Comparison of ENCODE assay signal across 27 cellular contexts in genomic region chr11:117478126-117478856, GRCh38.
"Had no signal": no experiment of that assay in that cellular context is flagged by ENCODE, and none has a peak within 500 bp of the region (broad histone marks: within the 10 kb centered on the region; RNA-seq: fewer than 3 reads in every experiment).

No MANE protein-coding gene starts in this region.

- H3K79me2 ChIP-seq: parathyroid adenoma had no signal

- H3K36me3 ChIP-seq: breast epithelium, stomach, thyroid gland had no signal

- H3K9ac ChIP-seq: parathyroid adenoma had no signal

- DNase-seq: activated CD4-positive, alpha-beta memory T cell treated with anti-CD3 and anti-CD28 coated beads, Interleukin-2, amount 10 ng/mL, durations not matched to agents 7 days and 5 days; activated CD4-positive, alpha-beta T cell treated with anti-CD3 and anti-CD28 coated beads for 1 hour; activated CD4-positive, alpha-beta T cell treated with anti-CD3 and anti-CD28 coated beads, Interleukin-2, amount 10 ng/mL, durations not matched to agents 7 days and 5 days; activated CD8-positive, alpha-beta memory T cell treated with anti-CD3 and anti-CD28 coated beads, Interleukin-2, amount 50 U/mL, for 48 hours; activated gamma-delta T cell; activated naive CD4-positive, alpha-beta T cell treated with anti-CD3 and anti-CD28 coated beads, Interleukin-2, amount 10 ng/mL, durations not matched to agents 7 days and 5 days; activated naive CD8-positive, alpha-beta T cell treated with anti-CD3 and anti-CD28 coated beads, Interleukin-2, amount 10 ng/mL, durations not matched to agents 7 days and 5 days; activated T-cell treated with anti-CD3 and anti-CD28 coated beads, Interleukin-2, amount 50 U/mL, for 24 hours; central memory CD4-positive, alpha-beta T cell; foreskin melanocyte; kidney glomerular epithelial cell; left ventricle myocardium inferior; mesendoderm; psoas muscle; stimulated activated CD4-positive, alpha-beta T cell treated with anti-CD3 and anti-CD28 coated beads, Interleukin-15, amount 100 ng/mL, for 24 hours; stimulated activated CD4-positive, alpha-beta T cell treated with anti-CD3 and anti-CD28 coated beads, Interleukin-2, amount 100 ng/mL, for 24 hours; stimulated activated naive B cell treated with anti-CD40 and anti-IgM and Interleukin-4, amounts not matched to agents 10 μg/mL and 1 μg/mL and 100 μg/mL, for 72 hours; stomach; T-helper 17 cell; T1000 had no signal

- H3K9me3 ChIP-seq: breast epithelium, esophagus muscularis mucosa, left ventricle myocardium inferior, psoas muscle, stomach, thyroid gland had no signal

- H3K27ac Mint-ChIP-seq: activated CD4-positive, alpha-beta memory T cell treated with anti-CD3 and anti-CD28 coated beads, Interleukin-2, amount 10 ng/mL, durations not matched to agents 7 days and 5 days; activated CD4-positive, alpha-beta T cell treated with anti-CD3 and anti-CD28 coated beads, Interleukin-2, amount 10 ng/mL, durations not matched to agents 7 days and 5 days; activated naive CD4-positive, alpha-beta T cell treated with anti-CD3 and anti-CD28 coated beads, Interleukin-2, amount 10 ng/mL, durations not matched to agents 7 days and 5 days; activated naive CD8-positive, alpha-beta T cell treated with anti-CD3 and anti-CD28 coated beads, Interleukin-2, amount 10 ng/mL, durations not matched to agents 7 days and 5 days; activated T-cell treated with anti-CD3 and anti-CD28 coated beads, Interleukin-2, amount 50 U/mL, for 24 hours; dendritic cell treated with granulocyte-macrophage colony-stimulating factor and Interleukin-4, amounts not matched to agents 40 ng/mL and 50 ng/mL, for 4 days; nephron; stimulated activated naive B cell treated with anti-CD40 and anti-IgM and Interleukin-4, amounts not matched to agents 10 μg/mL and 1 μg/mL and 100 μg/mL, for 72 hours; T-helper 17 cell had no signal

- H3K4me3 ChIP-seq: breast epithelium, esophagus muscularis mucosa, left ventricle myocardium inferior, lung, psoas muscle, stomach, thyroid gland had no signal

- H2AFZ ChIP-seq: parathyroid adenoma had no signal

- H3K27ac ChIP-seq: breast epithelium, esophagus muscularis mucosa, left ventricle myocardium inferior, parathyroid adenoma, psoas muscle, stomach, thyroid gland had no signal

- H3K27me3 Mint-ChIP-seq: activated CD4-positive, alpha-beta T cell treated with anti-CD3 and anti-CD28 coated beads, Interleukin-2, amount 10 ng/mL, durations not matched to agents 7 days and 5 days; activated T-cell treated with anti-CD3 and anti-CD28 coated beads, Interleukin-2, amount 50 U/mL, for 24 hours had no signal

- H3K4me1 Mint-ChIP-seq: activated CD4-positive, alpha-beta memory T cell treated with anti-CD3 and anti-CD28 coated beads, Interleukin-2, amount 10 ng/mL, durations not matched to agents 7 days and 5 days; activated CD4-positive, alpha-beta T cell treated with anti-CD3 and anti-CD28 coated beads, Interleukin-2, amount 10 ng/mL, durations not matched to agents 7 days and 5 days; activated naive CD4-positive, alpha-beta T cell treated with anti-CD3 and anti-CD28 coated beads, Interleukin-2, amount 10 ng/mL, durations not matched to agents 7 days and 5 days; stimulated activated naive B cell treated with anti-CD40 and anti-IgM and Interleukin-4, amounts not matched to agents 10 μg/mL and 1 μg/mL and 100 μg/mL, for 72 hours had no signal

- ATAC-seq: stimulated activated naive B cell treated with anti-CD40 and anti-IgM and Interleukin-4, amounts not matched to agents 10 μg/mL and 1 μg/mL and 100 μg/mL, for 72 hours; T-helper 17 cell had no signal

- H3K9me3 Mint-ChIP-seq: activated CD4-positive, alpha-beta memory T cell treated with anti-CD3 and anti-CD28 coated beads, Interleukin-2, amount 10 ng/mL, durations not matched to agents 7 days and 5 days; activated CD4-positive, alpha-beta T cell treated with anti-CD3 and anti-CD28 coated beads, Interleukin-2, amount 10 ng/mL, durations not matched to agents 7 days and 5 days; activated naive CD4-positive, alpha-beta T cell treated with anti-CD3 and anti-CD28 coated beads, Interleukin-2, amount 10 ng/mL, durations not matched to agents 7 days and 5 days; activated naive CD8-positive, alpha-beta T cell treated with anti-CD3 and anti-CD28 coated beads, Interleukin-2, amount 10 ng/mL, durations not matched to agents 7 days and 5 days; activated T-cell treated with anti-CD3 and anti-CD28 coated beads, Interleukin-2, amount 50 U/mL, for 24 hours; dendritic cell treated with granulocyte-macrophage colony-stimulating factor and Interleukin-4, amounts not matched to agents 40 ng/mL and 50 ng/mL, for 4 days; nephron; stimulated activated naive B cell treated with anti-CD40 and anti-IgM and Interleukin-4, amounts not matched to agents 10 μg/mL and 1 μg/mL and 100 μg/mL, for 72 hours had no signal

- H3K4me1 ChIP-seq: breast epithelium, esophagus muscularis mucosa, left ventricle myocardium inferior, parathyroid adenoma, psoas muscle, stomach had no signal

- H3K4me3 Mint-ChIP-seq: activated CD4-positive, alpha-beta memory T cell treated with anti-CD3 and anti-CD28 coated beads, Interleukin-2, amount 10 ng/mL, durations not matched to agents 7 days and 5 days; activated CD4-positive, alpha-beta T cell treated with anti-CD3 and anti-CD28 coated beads, Interleukin-2, amount 10 ng/mL, durations not matched to agents 7 days and 5 days; activated naive CD4-positive, alpha-beta T cell treated with anti-CD3 and anti-CD28 coated beads, Interleukin-2, amount 10 ng/mL, durations not matched to agents 7 days and 5 days; activated naive CD8-positive, alpha-beta T cell treated with anti-CD3 and anti-CD28 coated beads, Interleukin-2, amount 10 ng/mL, durations not matched to agents 7 days and 5 days; activated T-cell treated with anti-CD3 and anti-CD28 coated beads, Interleukin-2, amount 50 U/mL, for 24 hours; dendritic cell treated with granulocyte-macrophage colony-stimulating factor and Interleukin-4, amounts not matched to agents 40 ng/mL and 50 ng/mL, for 4 days; nephron; stimulated activated naive B cell treated with anti-CD40 and anti-IgM and Interleukin-4, amounts not matched to agents 10 μg/mL and 1 μg/mL and 100 μg/mL, for 72 hours; T-helper 17 cell had no signal

- H3K27me3 ChIP-seq: breast epithelium, esophagus muscularis mucosa, thyroid gland had no signal

- H3K36me3 Mint-ChIP-seq: activated naive CD4-positive, alpha-beta T cell treated with anti-CD3 and anti-CD28 coated beads, Interleukin-2, amount 10 ng/mL, durations not matched to agents 7 days and 5 days; activated naive CD8-positive, alpha-beta T cell treated with anti-CD3 and anti-CD28 coated beads, Interleukin-2, amount 10 ng/mL, durations not matched to agents 7 days and 5 days had no signal
